In the genomic region with DNA sequence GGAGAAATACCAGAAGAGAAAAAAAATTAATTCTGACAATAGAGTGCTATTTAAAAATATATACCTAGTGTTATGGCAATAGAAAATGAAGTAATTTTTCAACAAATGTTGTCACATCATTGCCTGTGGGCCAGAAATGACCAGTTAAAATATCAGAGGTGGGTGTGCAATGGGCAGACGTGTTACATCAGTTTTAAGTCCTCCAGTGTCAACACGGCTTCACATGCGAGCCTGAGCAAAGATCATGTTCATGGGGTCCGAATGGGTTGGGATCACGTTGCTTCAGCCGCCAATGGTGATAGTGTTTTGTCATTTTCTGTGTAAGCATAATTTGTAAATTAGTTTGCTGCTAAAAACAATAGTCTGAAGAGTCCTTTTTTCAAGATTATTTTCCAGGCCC, we compare ENCODE assay signal across 25 cellular contexts.
"Had no signal": no experiment of that assay in that cellular context is flagged by ENCODE, and none has a peak within 500 bp of the region (broad histone marks: within the 10 kb centered on the region; RNA-seq: fewer than 3 reads in every experiment).

No MANE protein-coding gene starts in this region.

- H3K9me3 ChIP-seq: colonic mucosa, esophagus squamous epithelium, gastrocnemius medialis, heart right ventricle, left lung, lower lobe of right lung, mucosa of descending colon had no signal

- H3K36me3 ChIP-seq: colonic mucosa, esophagus squamous epithelium, gastrocnemius medialis, heart right ventricle, left lung, lower lobe of right lung had no signal

- H3K4me1 ChIP-seq: colonic mucosa, esophagus squamous epithelium, gastrocnemius medialis, heart right ventricle, left lung, lower lobe of right lung had no signal

- H3K27ac ChIP-seq: colonic mucosa, epithelial cell of prostate, esophagus squamous epithelium, gastrocnemius medialis, heart right ventricle, left lung, lower lobe of right lung had no signal

- H3K4me3 ChIP-seq: colonic mucosa, esophagus squamous epithelium, gastrocnemius medialis, heart right ventricle, left lung, lower lobe of right lung, mucosa of descending colon had no signal

- H3K27me3 ChIP-seq: colonic mucosa, esophagus squamous epithelium, gastrocnemius medialis, left lung had no signal

- DNase-seq: colonic mucosa; cortex of kidney; effector CD8-positive, alpha-beta T cell; effector memory CD8-positive, alpha-beta T cell; endodermal cell; erythroblast; esophagus squamous epithelium; foreskin fibroblast; foreskin melanocyte; gastrocnemius medialis; glutamatergic neuron; head of caudate nucleus; heart right ventricle; hippocampal formation; left cardiac atrium; left lung; left ventricle myocardium superior; lower lobe of right lung; mesenchymal stem cell; mucosa of descending colon; naive B cell had no signal

- FAIRE-seq: endometrium, islet of Langerhans had no signal

- ATAC-seq: effector memory CD8-positive, alpha-beta T cell; esophagus mucosa; gastrocnemius medialis; heart right ventricle; left cardiac atrium; left lung; left ventricle myocardium superior; lower lobe of right lung; mucosa of descending colon had no signal
